Comparison of ENCODE assay signal across 22 cellular contexts in the genomic region with DNA sequence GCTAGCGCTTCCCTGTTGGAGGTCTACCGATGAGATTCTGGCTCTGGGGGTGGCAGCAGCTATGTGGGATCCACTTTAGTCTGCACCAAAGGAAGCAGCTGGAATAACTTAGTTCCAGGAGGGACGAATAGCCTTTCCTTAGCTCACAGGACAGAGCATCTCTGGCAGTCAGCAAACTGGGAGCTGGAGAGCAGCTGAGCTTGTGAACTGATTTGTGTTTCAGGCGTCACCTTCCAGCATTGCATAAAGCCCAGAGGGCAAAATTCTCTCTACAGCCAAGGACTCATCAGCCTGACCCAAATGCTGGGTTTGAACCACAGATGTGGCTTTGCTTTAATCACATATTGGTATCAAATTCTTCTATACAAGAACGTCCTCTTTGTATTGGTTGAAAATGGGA.
A peak's percentile ranks its signal among the peaks of the same experiment; 100 is the strongest.
DNase-seq lines count a peak whose midpoint lies in the region; TF ChIP-seq lines count a peak whose summit lies in the region.
"Had no signal": no experiment of that assay in that cellular context is flagged by ENCODE, and none has a peak within 500 bp of the region (broad histone marks: within the 10 kb centered on the region; RNA-seq: fewer than 3 reads in every experiment).

No MANE protein-coding gene starts in this region.

- no peak overlapping the region for H3T11ph ChIP-seq in H9 (ENCODE audit: low read length)

- no peak overlapping the region for H2BK20ac ChIP-seq in H9 (ENCODE audit: low read depth, low read length, poor library complexity, severe bottlenecking)

- H3K9me2 ChIP-seq in MM.1S (replicated peaks; ENCODE audit: insufficient read depth, low read length) = no peaks in the 10 kb centered on the region

- H3K79me1 ChIP-seq in H9 (ENCODE audit: insufficient read depth, low read depth, low read length, poor library complexity, severe bottlenecking) = no peaks in the 10 kb centered on the region

- no peaks in the 10 kb centered on the region for H3F3A ChIP-seq in MM.1S (ENCODE audit: insufficient read depth, low read length)

- no peak overlapping the region for H3K4me3 Mint-ChIP-seq in H9

- no peaks in the 10 kb centered on the region for H3K36me3 Mint-ChIP-seq in H9 (ENCODE audit: insufficient read depth in 1 of 3, low read depth in 3 of 3)

- no peaks in the 10 kb centered on the region for H3K23me2 ChIP-seq in H9 (ENCODE audit: insufficient read length, low read depth, low read length, poor library complexity, severe bottlenecking)

- H2AFZ ChIP-seq in H9 (ENCODE audit: low read length) (no peak overlapping the region), MM.1S (ENCODE audit: low read length) (no peak overlapping the region)

- no peak overlapping the region for H3K23ac ChIP-seq in H9 (ENCODE audit: insufficient read length, low read depth, low read length)

- no peaks in the 10 kb centered on the region for H3K27me3 ChIP-seq in H9 (ENCODE audit: insufficient read depth, low read length)
- no peaks in the 10 kb centered on the region for H3K27me3 ChIP-seq in MM.1S (replicated peaks; ENCODE audit: insufficient read depth, low read length)

- H3K4me1 Mint-ChIP-seq in H9 = no peaks in the 10 kb centered on the region

- H3K4me1 ChIP-seq in H9 (ENCODE audit: insufficient read depth, low read length) (no peaks in the 10 kb centered on the region), MM.1S (ENCODE audit: low read length) (no peaks in the 10 kb centered on the region)

- H3K4me3 ChIP-seq in epithelial cell of esophagus (ENCODE audit: low read length) = no peak overlapping the region
- no peak overlapping the region for H3K4me3 ChIP-seq in MM.1S (ENCODE audit: low read length)

- H4K91ac ChIP-seq in H9 (ENCODE audit: insufficient read length, low read depth, low read length) = no peak overlapping the region

- H2BK5ac ChIP-seq in H9 (ENCODE audit: insufficient read length, low read length) = no peak overlapping the region

- H2BK15ac ChIP-seq in H9 (ENCODE audit: low read depth, low read length) = no peak overlapping the region

- H3K27ac ChIP-seq in H9 (ENCODE audit: insufficient read length, low read depth, low read length) (no peak overlapping the region), MM.1S (ENCODE audit: low read length) (no peak overlapping the region)
- H3K27ac ChIP-seq: 22Rv1 had no signal

- H3K14ac ChIP-seq in H9 (ENCODE audit: insufficient read depth, low read length) = no peak overlapping the region

- no peaks in the 10 kb centered on the region for H3K36me3 ChIP-seq in MM.1S (replicated peaks; ENCODE audit: insufficient read depth, low read length)

- DNase-seq in AG09319 (ENCODE audit: extremely low read depth, low read depth) (peak; percentile 1), H9 (peak; percentile 34), epithelial cell of esophagus (ENCODE audit: low read depth) (peak; percentile 7), left kidney (ENCODE audit: low read depth, low spot score) (peak; percentile 17), MM.1S (no peak), NCI-H1092 (lab: John Stamatoyannopoulos, UW) (no peak), 8988T (no peak)
- DNase-seq: ACHN; DMS153; DND-41; Karpas-422; NCI-H1105; NCI-H146; NCI-H1930; NCI-H2107; NCI-H446; NCI-H524 treated with DMSO at 0.1 percent for 48 hours; NCI-H774; NK-92 treated with Interleukin-12 subunit alpha and Interleukin-12 subunit beta, amount 100 ng/mL, for 24 hours; Right ventricle myocardium superior; RPMI8226 had no signal

- H4K8ac ChIP-seq in H9 (replicated peaks; ENCODE audit: insufficient read length, low read depth, low read length) = no peak overlapping the region

- H2BK12ac ChIP-seq in H9 (ENCODE audit: insufficient read length, low read depth, low read length) = no peak overlapping the region

- H3K4me2 ChIP-seq in H9 (ENCODE audit: insufficient read depth, insufficient read length, low read length) = no peak overlapping the region
- no peak overlapping the region for H3K4me2 ChIP-seq in MM.1S (ENCODE audit: low read depth, low read length)

- no CpG with 5 or more reads among the region's 5 CpGs for WGBS in H9 (ENCODE audit: extremely low coverage, insufficient read length, low lambda C conversion rate)

- H3K4ac ChIP-seq in H9 (ENCODE audit: low read depth, low read length) = no peak overlapping the region

- H2BK120ac ChIP-seq in H9 (ENCODE audit: low read depth, low read length, poor library complexity, severe bottlenecking) = no peak overlapping the region

- no peak overlapping the region for H3K56ac ChIP-seq in H9 (ENCODE audit: insufficient read length, low read depth, low read length)

- no peak overlapping the region for H3K9ac ChIP-seq in H9 (ENCODE audit: extremely low read depth, insufficient read length, low read length)
- no peak overlapping the region for H3K9ac ChIP-seq in MM.1S (ENCODE audit: low read length)

- no peaks in the 10 kb centered on the region; the same call in none of the 2 replicates for H3K27me3 Mint-ChIP-seq in H9 (ENCODE audit: low read depth)

- no peaks in the 10 kb centered on the region for H4K20me1 ChIP-seq in H9 (ENCODE audit: control insufficient read depth, insufficient read depth, insufficient read length)
- H4K20me1 ChIP-seq in MM.1S (ENCODE audit: insufficient read depth, low read length) = no peaks in the 10 kb centered on the region

- H3K79me2 ChIP-seq in H9 (ENCODE audit: insufficient read depth, low read length) (no peaks in the 10 kb centered on the region), MM.1S (ENCODE audit: low read length) (no peaks in the 10 kb centered on the region)

- no peak overlapping the region for H3K27ac Mint-ChIP-seq in H9

- H4K5ac ChIP-seq in H9 (ENCODE audit: insufficient read length, low read depth, low read length) = no peak overlapping the region

- no peaks in the 10 kb centered on the region for H3K9me3 ChIP-seq in H9 (ENCODE audit: control insufficient read depth, low read depth, low read length)
- no peaks in the 10 kb centered on the region for H3K9me3 ChIP-seq in MM.1S (replicated peaks; ENCODE audit: insufficient read depth, low read length)

- H2AK5ac ChIP-seq in H9 (ENCODE audit: insufficient read length, low read length) = no peak overlapping the region

- H3K9me3 Mint-ChIP-seq in H9 = no peaks in the 10 kb centered on the region; a peak in 1 of 5 replicates

- H3K18ac ChIP-seq in H9 (ENCODE audit: insufficient read length, low read depth, low read length) = no peak overlapping the region

- TF ChIP-seq CTCF in AG09319 (IDR thresholded peaks at IDR 0.05; ENCODE audit: low read depth, low read length) = no peak
- no peak for TF ChIP-seq CTCF in H9 (conservative IDR thresholded peaks at IDR 0.05)
- TF ChIP-seq CTCF in epithelial cell of esophagus (IDR thresholded peaks at IDR 0.05; ENCODE audit: insufficient read depth, low read depth, low read length, missing control alignments) = no peak
- TF ChIP-seq CTCF in MM.1S (IDR thresholded peaks at IDR 0.05; ENCODE audit: low read length) = no peak

Comparison
In these comparisons a context has a peak if more than half of its experiments do, and no peak if none do; other contexts are left out.
1. DNase-seq: peak in AG09319 (single experiment), H9 (single experiment), epithelial cell of esophagus (single experiment) and left kidney (single experiment); none in MM.1S (single experiment), NCI-H1092 (single experiment) and 8988T (single experiment).